ENCODE assay signal across 11 cellular contexts in the genomic region with DNA sequence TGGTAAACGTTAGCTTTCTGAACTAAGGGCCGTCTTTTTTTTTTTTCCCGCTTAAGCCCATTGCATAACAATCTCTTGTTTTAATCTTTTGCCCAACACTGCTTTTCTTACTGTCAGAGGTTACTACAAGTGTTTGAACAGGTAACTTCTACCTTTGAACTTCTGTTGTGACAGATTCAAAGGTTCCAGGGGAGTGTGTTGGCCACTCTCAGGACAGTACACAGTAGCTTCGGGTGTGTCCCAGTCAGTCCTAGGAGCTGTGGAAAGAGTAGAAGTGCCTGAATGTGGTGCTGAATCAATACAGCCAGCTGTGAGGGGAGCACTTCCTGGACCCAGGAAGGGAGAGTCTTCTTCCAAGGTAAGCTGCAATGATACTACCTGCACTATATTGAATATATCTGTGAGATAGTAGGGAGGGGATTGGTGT. TPM values are rescaled to one million over a fixed set of nuclear protein-coding genes. Genes with fewer than 3 reads are reported as not detected.
DNase-seq lines count a peak whose midpoint lies in the region; ATAC-seq and TF ChIP-seq lines count a peak whose summit lies in the region.
"Had no signal": no experiment of that assay in that cellular context is flagged by ENCODE, and none has a peak within 500 bp of the region (broad histone marks: within the 10 kb centered on the region; RNA-seq: fewer than 3 reads in every experiment).

A gene with protein sequence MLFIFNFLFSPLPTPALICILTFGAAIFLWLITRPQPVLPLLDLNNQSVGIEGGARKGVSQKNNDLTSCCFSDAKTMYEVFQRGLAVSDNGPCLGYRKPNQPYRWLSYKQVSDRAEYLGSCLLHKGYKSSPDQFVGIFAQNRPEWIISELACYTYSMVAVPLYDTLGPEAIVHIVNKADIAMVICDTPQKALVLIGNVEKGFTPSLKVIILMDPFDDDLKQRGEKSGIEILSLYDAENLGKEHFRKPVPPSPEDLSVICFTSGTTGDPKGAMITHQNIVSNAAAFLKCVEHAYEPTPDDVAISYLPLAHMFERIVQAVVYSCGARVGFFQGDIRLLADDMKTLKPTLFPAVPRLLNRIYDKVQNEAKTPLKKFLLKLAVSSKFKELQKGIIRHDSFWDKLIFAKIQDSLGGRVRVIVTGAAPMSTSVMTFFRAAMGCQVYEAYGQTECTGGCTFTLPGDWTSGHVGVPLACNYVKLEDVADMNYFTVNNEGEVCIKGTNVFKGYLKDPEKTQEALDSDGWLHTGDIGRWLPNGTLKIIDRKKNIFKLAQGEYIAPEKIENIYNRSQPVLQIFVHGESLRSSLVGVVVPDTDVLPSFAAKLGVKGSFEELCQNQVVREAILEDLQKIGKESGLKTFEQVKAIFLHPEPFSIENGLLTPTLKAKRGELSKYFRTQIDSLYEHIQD (plus strand): TSS at position 205 of the 427 bp plus-strand sequence. CDS start 20,831 bp downstream, outside the sequence.

- DNase-seq in MCF 10A (ENCODE audit: unreplicated experiment): no peak
- no peak for DNase-seq in mammary epithelial cell
- no peak for DNase-seq in activated naive CD8-positive, alpha-beta T cell treated with anti-CD3 and anti-CD28 coated beads, Interleukin-2, amount 10 ng/mL, durations not matched to agents 7 days and 5 days
- DNase-seq in mucosa of descending colon: peak in 1 of 3 donors; percentile 70
- no peak for DNase-seq in ureter (ENCODE audit: low spot score)
- DNase-seq in occipital lobe (lab: John Stamatoyannopoulos, UW): no peak
- DNase-seq in islet precursor cell: no peak
- no peak for DNase-seq in NCI-H2081 (lab: John Stamatoyannopoulos, UW)
- DNase-seq: Kasumi-1, mesendoderm had no signal

- H3K4me1 ChIP-seq in mammary epithelial cell (ENCODE audit: insufficient read depth, low read length): peaks cover 10% of the 10 kb centered on the region
- peaks cover 32% of the 10 kb centered on the region for H3K4me1 ChIP-seq in mucosa of descending colon (ENCODE audit: low read depth)

- no TSS peak for BruUV-seq in MCF 10A (replicated peaks; lab: Mats Ljungman, UMichigan)
- BruUV-seq in mammary epithelial cell (replicated peaks; lab: Mats Ljungman, UMichigan): no TSS peak

- no peaks in the 10 kb centered on the region for H3K79me2 ChIP-seq in mammary epithelial cell (ENCODE audit: insufficient read depth, low read length)

- intact Hi-C loops in MCF 10A (cut with micrococcal nuclease): no loop called here
- intact Hi-C loops in mammary epithelial cell (cut with micrococcal nuclease): no loop called here
- intact Hi-C loops in mucosa of descending colon (cut with DNase I, micrococcal nuclease): no loop called here

- H2AFZ ChIP-seq in mammary epithelial cell (ENCODE audit: low read depth, low read length): no peak within 1 kb of the TSS

- H3K4me1 Mint-ChIP-seq in MCF 10A (ENCODE audit: insufficient read depth, unreplicated experiment): peaks cover 21% of the 10 kb centered on the region
- H3K4me1 Mint-ChIP-seq in activated naive CD8-positive, alpha-beta T cell treated with anti-CD3 and anti-CD28 coated beads, Interleukin-2, amount 10 ng/mL, durations not matched to agents 7 days and 5 days: peaks cover 48% of the 10 kb centered on the region

- POLR2A ChIA-PET in MCF 10A (lab: Yijun Ruan, JAX): interaction anchor here (1.3 to 2.2 kb wide), 3 partner anchors 9 to 13 kb away, joined by 4 to 17 read pairs (median 6); no protein-coding TSS in a partner anchor
- POLR2A ChIA-PET in activated naive CD8-positive, alpha-beta T cell treated with anti-CD3 and anti-CD28 coated beads, Interleukin-2, amount 10 ng/mL, durations not matched to agents 7 days and 5 days (lab: Charles Lee): interaction anchor here (2.9 to 3.8 kb wide), 2 partner anchors 15 to 73 kb away, joined by 18 to 21 read pairs; a partner anchor contains a TSS

- H3K9me3 ChIP-seq in mammary epithelial cell (replicated peaks; ENCODE audit: insufficient read depth, low read length) (no peaks in the 10 kb centered on the region), mucosa of descending colon (no peaks in the 10 kb centered on the region)

- H3K36me3 Mint-ChIP-seq in MCF 10A (ENCODE audit: insufficient read depth, unreplicated experiment): no peaks in the 10 kb centered on the region
- peaks cover 10% of the 10 kb centered on the region for H3K36me3 Mint-ChIP-seq in activated naive CD8-positive, alpha-beta T cell treated with anti-CD3 and anti-CD28 coated beads, Interleukin-2, amount 10 ng/mL, durations not matched to agents 7 days and 5 days

- in situ Hi-C loops in mammary epithelial cell (cut with MboI; ENCODE audit: low sequenced_read_pairs in 2 of 2): no loop called here

- dilution Hi-C loops in mammary epithelial cell (cut with HindIII; ENCODE audit: low sequenced_read_pairs): no loop called here

- no peak within 1 kb of the TSS for H3K9ac ChIP-seq in mammary epithelial cell (ENCODE audit: insufficient read depth, low read length)

- CTCF ChIA-PET in MCF 10A (lab: Yijun Ruan, JAX): interaction anchor here (0.6 to 1.5 kb wide), 8 partner anchors 9 to 69 kb away, joined by 3 to 7 read pairs (median 4); no protein-coding TSS in a partner anchor
- CTCF ChIA-PET in mammary epithelial cell (lab: Charles Lee; ENCODE audit: low non-redundant PET): no interaction called here

- H3K36me3 ChIP-seq in mammary epithelial cell (ENCODE audit: insufficient read depth, low read length) (no peaks in the 10 kb centered on the region), mucosa of descending colon (ENCODE audit: low read depth) (no peaks in the 10 kb centered on the region)

- WGBS in mammary epithelial cell (ENCODE audit: low coverage, missing lambda C conversion rate): 52% methylated on average over 4 of the region's 4 CpGs

- no peaks in the 10 kb centered on the region for H3K27me3 ChIP-seq in mammary epithelial cell (ENCODE audit: insufficient read depth, low read length)

- H3K4me2 ChIP-seq in mammary epithelial cell (ENCODE audit: insufficient read depth, low read depth, low read length): no peak within 1 kb of the TSS

- no peak for ATAC-seq in activated naive CD8-positive, alpha-beta T cell treated with anti-CD3 and anti-CD28 coated beads, Interleukin-2, amount 10 ng/mL, durations not matched to agents 7 days and 5 days (ENCODE audit: low read depth)
- peak; percentile 79 for ATAC-seq in mucosa of descending colon
- ATAC-seq: Panc1 had no signal

- peak within 1 kb of the TSS; percentile 57 for H3K27ac Mint-ChIP-seq in MCF 10A (ENCODE audit: low read depth, unreplicated experiment)
- peak within 1 kb of the TSS; percentile 100 for H3K27ac Mint-ChIP-seq in activated naive CD8-positive, alpha-beta T cell treated with anti-CD3 and anti-CD28 coated beads, Interleukin-2, amount 10 ng/mL, durations not matched to agents 7 days and 5 days

- H3K9me3 Mint-ChIP-seq in MCF 10A (ENCODE audit: unreplicated experiment): no peaks in the 10 kb centered on the region
- peaks cover 7% of the 10 kb centered on the region for H3K9me3 Mint-ChIP-seq in activated naive CD8-positive, alpha-beta T cell treated with anti-CD3 and anti-CD28 coated beads, Interleukin-2, amount 10 ng/mL, durations not matched to agents 7 days and 5 days

- H3K4me3 Mint-ChIP-seq in MCF 10A (ENCODE audit: unreplicated experiment): no peak within 1 kb of the TSS
- H3K4me3 Mint-ChIP-seq in activated naive CD8-positive, alpha-beta T cell treated with anti-CD3 and anti-CD28 coated beads, Interleukin-2, amount 10 ng/mL, durations not matched to agents 7 days and 5 days: peak within 1 kb of the TSS; percentile 98

- TF ChIP-seq CTCF in MCF 10A (IDR thresholded peaks at IDR 0.05; ENCODE audit: unreplicated experiment) (no peak), mammary epithelial cell (conservative IDR thresholded peaks at IDR 0.05 in 1 of 2, IDR thresholded peaks at IDR 0.05 in 1 of 2; ENCODE audit: extremely low read depth in 1 of 2, insufficient read depth in 1 of 2, low read depth in 1 of 2, low read length in 2 of 2) (no peak), mucosa of descending colon (IDR thresholded peaks at IDR 0.05) (no peak)

- H3K27me3 Mint-ChIP-seq in MCF 10A (ENCODE audit: insufficient read depth, unreplicated experiment): no peaks in the 10 kb centered on the region
- no peaks in the 10 kb centered on the region for H3K27me3 Mint-ChIP-seq in activated naive CD8-positive, alpha-beta T cell treated with anti-CD3 and anti-CD28 coated beads, Interleukin-2, amount 10 ng/mL, durations not matched to agents 7 days and 5 days

- no peak within 1 kb of the TSS for H3K27ac ChIP-seq in mammary epithelial cell (ENCODE audit: insufficient read depth, low read depth, low read length)

- no peaks in the 10 kb centered on the region for H4K20me1 ChIP-seq in mammary epithelial cell (ENCODE audit: insufficient read depth, low read length)

- H3K4me3 ChIP-seq in mammary epithelial cell (replicated peaks in 1 of 3; ENCODE audit: insufficient read depth in 1 of 3, low read depth in 2 of 3, low read length in 3 of 3) (no peak within 1 kb of the TSS), mucosa of descending colon (no peak within 1 kb of the TSS)

RNA-seq across cellular contexts. Expression of the gene that starts here (rescaled TPM):
- total RNA-seq in MCF 10A (2022) (0.12 and 0.68 TPM in 2 replicates), mammary epithelial cell (under 1 TPM in 1 of 2 donors, not detected in 1; 0.17 TPM), mucosa of descending colon (100 to 1,000 TPM; 125 to 312 (median 258) TPM), ureter (117 TPM), occipital lobe (3.0 TPM)
- polyA plus RNA-seq in mammary epithelial cell: 0.23 TPM
- polyA minus RNA-seq in mammary epithelial cell: not detected
- total RNA-seq in activated naive CD8-positive, alpha-beta T cell treated with anti-CD3 and anti-CD28 coated beads, Interleukin-2, amount 10 ng/mL, durations not matched to agents 7 days and 5 days: 10 to 100 TPM; 55.8 to 59.5 TPM

Comparison
In these comparisons a context has a peak if more than half of its experiments do, and no peak if none do; other contexts are left out.
1. RNA of the gene that starts here (total RNA-seq): 125 to 312 TPM in mucosa of descending colon, 117 TPM in ureter (single experiment) and 55.8 to 59.5 TPM in activated naive CD8-positive, alpha-beta T cell treated with anti-CD3 and anti-CD28 coated beads, Interleukin-2, amount 10 ng/mL, durations not matched to agents 7 days and 5 days; 3.0 TPM in occipital lobe (single experiment), 0.12 to 0.68 TPM in MCF 10A and 0.17 TPM in mammary epithelial cell; every median in the first group is over 10 times any median in the second.